Comparison of ENCODE assay signal across 8 cellular contexts in genomic region chr2:154375625-154376020, GRCh38.
DNase-seq lines count a peak whose midpoint lies in the region; ATAC-seq, FAIRE-seq and TF ChIP-seq lines count a peak whose summit lies in the region.

No MANE protein-coding gene starts in this region.

- H3K9me3 ChIP-seq in left ventricle myocardium inferior (replicated peaks): no peaks in the 10 kb centered on the region

- no peaks in the 10 kb centered on the region for H3K27me3 Mint-ChIP-seq in stimulated activated memory B cell treated with anti-CD40 and anti-IgM and Interleukin-4, amounts not matched to agents 10 μg/mL and 1 μg/mL and 100 μg/mL, for 72 hours

- H3K4me1 Mint-ChIP-seq in stimulated activated memory B cell treated with anti-CD40 and anti-IgM and Interleukin-4, amounts not matched to agents 10 μg/mL and 1 μg/mL and 100 μg/mL, for 72 hours: no peaks in the 10 kb centered on the region

- no peaks in the 10 kb centered on the region for H3K4me1 ChIP-seq in left ventricle myocardium inferior

- no peak for FAIRE-seq in GM19239 (lab: Jason Lieb, UNC)

- H3K4me3 ChIP-seq in left ventricle myocardium inferior (no peak overlapping the region), cardiac fibroblast (replicated peaks in 1 of 2; ENCODE audit: low read depth in 2 of 2, low read length in 2 of 2) (no peak overlapping the region)

- intact Hi-C loops in left ventricle myocardium inferior (cut with micrococcal nuclease) (no loop called here), left ventricle myocardium superior (cut with micrococcal nuclease) (no loop called here)

- no peak overlapping the region for H3K4me3 Mint-ChIP-seq in stimulated activated memory B cell treated with anti-CD40 and anti-IgM and Interleukin-4, amounts not matched to agents 10 μg/mL and 1 μg/mL and 100 μg/mL, for 72 hours

- no peak overlapping the region for H3K27ac Mint-ChIP-seq in stimulated activated memory B cell treated with anti-CD40 and anti-IgM and Interleukin-4, amounts not matched to agents 10 μg/mL and 1 μg/mL and 100 μg/mL, for 72 hours

- H3K27ac ChIP-seq in left ventricle myocardium inferior (replicated peaks): no peak overlapping the region

- no peak for DNase-seq in left ventricle myocardium inferior
- DNase-seq in left ventricle myocardium superior: no peak
- peak; percentile 56 to 81 for DNase-seq in NCI-H524 (lab: John Stamatoyannopoulos, UW)
- peak; percentile 53 to 68 for DNase-seq in cardiac fibroblast (ENCODE audit: low read depth in 2 of 2)
- DNase-seq in midbrain (lab: John Stamatoyannopoulos, UW): peak; percentile 74
- DNase-seq in central memory CD4-positive, alpha-beta T cell: no peak
- DNase-seq in GM19239 (ENCODE audit: insufficient read length, low spot score): no peak

- H3K36me3 Mint-ChIP-seq in stimulated activated memory B cell treated with anti-CD40 and anti-IgM and Interleukin-4, amounts not matched to agents 10 μg/mL and 1 μg/mL and 100 μg/mL, for 72 hours: no peaks in the 10 kb centered on the region

- ATAC-seq in left ventricle myocardium superior: no peak
- no peak for ATAC-seq in stimulated activated memory B cell treated with anti-CD40 and anti-IgM and Interleukin-4, amounts not matched to agents 10 μg/mL and 1 μg/mL and 100 μg/mL, for 72 hours

- H3K27me3 ChIP-seq in left ventricle myocardium inferior (ENCODE audit: low read depth): peaks cover 23% of the 10 kb centered on the region

- no peaks in the 10 kb centered on the region for H3K36me3 ChIP-seq in left ventricle myocardium inferior

- H3K9me3 Mint-ChIP-seq in stimulated activated memory B cell treated with anti-CD40 and anti-IgM and Interleukin-4, amounts not matched to agents 10 μg/mL and 1 μg/mL and 100 μg/mL, for 72 hours: no peaks in the 10 kb centered on the region

- TF ChIP-seq CTCF in left ventricle myocardium inferior (IDR thresholded peaks at IDR 0.05; ENCODE audit: borderline replicate concordance) (peak; percentile 46), cardiac fibroblast (IDR thresholded peaks at IDR 0.05; ENCODE audit: low read depth, low read length) (peak; percentile 11)

Comparison
In these comparisons a context has a peak if more than half of its experiments do, and no peak if none do; other contexts are left out.
1. DNase-seq: peak in NCI-H524 (2 of 2), cardiac fibroblast (2 of 2) and midbrain (single experiment); none in left ventricle myocardium inferior (single experiment), left ventricle myocardium superior (single experiment), central memory CD4-positive, alpha-beta T cell (single experiment) and GM19239 (single experiment).